ENCODE assay signal across 10 cellular contexts in the genomic region with DNA sequence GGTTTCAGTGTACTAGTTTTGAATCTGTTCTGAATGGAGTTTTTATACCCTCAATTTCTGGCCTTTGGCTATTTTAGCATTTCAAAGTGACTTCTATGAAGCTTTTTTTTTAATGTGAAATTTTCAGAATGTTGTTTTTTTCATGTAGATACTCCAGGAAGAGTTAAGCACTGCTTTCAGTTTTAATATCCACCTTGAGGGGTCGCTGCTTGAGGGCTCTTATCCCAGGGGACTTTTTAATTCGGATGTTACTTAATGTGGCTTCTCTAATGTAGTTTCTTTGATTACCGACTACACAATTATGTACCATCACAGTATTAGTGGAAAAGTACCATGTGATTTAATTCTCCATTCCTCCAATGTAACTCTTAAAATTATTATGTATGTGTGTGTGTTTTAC. TPM values are rescaled to one million over a fixed set of nuclear protein-coding genes. Genes with fewer than 3 reads are reported as not detected.
A peak's percentile ranks its signal among the peaks of the same experiment; 100 is the strongest.
DNase-seq lines count a peak whose midpoint lies in the region; ATAC-seq and TF ChIP-seq lines count a peak whose summit lies in the region.
"Had no signal": no experiment of that assay in that cellular context is flagged by ENCODE, and none has a peak within 500 bp of the region (broad histone marks: within the 10 kb centered on the region; RNA-seq: fewer than 3 reads in every experiment).

No MANE protein-coding gene starts in this region.

- no peak overlapping the region for H2AFZ ChIP-seq in ACC112 (ENCODE audit: low read length, unreplicated experiment)

- peaks cover 35% of the 10 kb centered on the region for H3K4me1 ChIP-seq in ACC112 (ENCODE audit: control insufficient read depth, insufficient read depth, low read length, unreplicated experiment)
- H3K4me1 ChIP-seq in foreskin keratinocyte: peaks cover 15% of the 10 kb centered on the region

- peaks cover 48% of the 10 kb centered on the region for H3K79me2 ChIP-seq in ACC112 (ENCODE audit: control insufficient read depth, insufficient read depth, low read length, unreplicated experiment)

- peak; percentile 44 for TF ChIP-seq CTCF in GM06990 (IDR thresholded peaks at IDR 0.05; ENCODE audit: insufficient read depth, low read length, poor library complexity, severe bottlenecking)
- TF ChIP-seq CTCF in WI38 (IDR thresholded peaks at IDR 0.05; ENCODE audit: low read depth, low read length): peak; percentile 21
- peak; percentile 56 for TF ChIP-seq CTCF in foreskin keratinocyte (conservative IDR thresholded peaks at IDR 0.05)

- H3K4me3 ChIP-seq in ACC112 (ENCODE audit: low read depth, low read length) (peak overlapping the region; percentile 43), GM06990 (replicated peaks; ENCODE audit: low read depth, low read length) (no peak overlapping the region), WI38 (ENCODE audit: low read depth, low read length) (no peak overlapping the region)
- H3K4me3 ChIP-seq: thoracic aorta had no signal

- peaks cover 27% of the 10 kb centered on the region for H3K36me3 ChIP-seq in ACC112 (ENCODE audit: insufficient read depth, low read length)
- peaks cover 4% of the 10 kb centered on the region for H3K36me3 ChIP-seq in GM06990 (ENCODE audit: control insufficient read depth, insufficient read depth, low read length)

- H3K27ac ChIP-seq in ACC112 (ENCODE audit: low read depth, low read length) (no peak overlapping the region), foreskin keratinocyte (no peak overlapping the region)
- H3K27ac ChIP-seq: thoracic aorta had no signal

- H3K27me3 ChIP-seq in ACC112 (ENCODE audit: insufficient read depth, low read length) (no peaks in the 10 kb centered on the region), GM06990 (replicated peaks; ENCODE audit: control insufficient read depth, insufficient read depth, low read length) (no peaks in the 10 kb centered on the region), foreskin keratinocyte (no peaks in the 10 kb centered on the region)

- DNase-seq in GM06990 (ENCODE audit: extremely low read depth, insufficient read length) (no peak), foreskin keratinocyte (no peak), NCI-H510A (lab: John Stamatoyannopoulos, UW) (no peak), cerebellar nuclear complex (lab: John Stamatoyannopoulos, UW) (no peak), putamen (ENCODE audit: low spot score) (no peak)
- no peak for DNase-seq in activated effector memory CD4-positive, alpha-beta T cell treated with anti-CD3 and anti-CD28 coated beads, Interleukin-2, amount 50 U/mL, for 16 hours
- DNase-seq: aorta had no signal

- no peak for ATAC-seq in foreskin keratinocyte

RNA-seq across cellular contexts. Expression of gene IFIT5, which starts 5.2 kb away (rescaled TPM):
- 30.5 and 32.5 TPM in 2 replicates for total RNA-seq in foreskin keratinocyte
- polyA plus RNA-seq in foreskin keratinocyte: 11.3 and 12.4 TPM in 2 replicates

RNA-seq across cellular contexts. Expression of gene IFIT1, which starts 27.1 kb away (rescaled TPM):
- total RNA-seq in foreskin keratinocyte: 70.6 and 111 TPM in 2 replicates
- polyA plus RNA-seq in foreskin keratinocyte: 49.0 and 65.0 TPM in 2 replicates

RNA-seq across cellular contexts. Expression of gene IFIT1B, which starts 41.7 kb away (rescaled TPM):
- not detected in 2 replicates for total RNA-seq in foreskin keratinocyte
- not detected in 2 replicates for polyA plus RNA-seq in foreskin keratinocyte
- total RNA-seq: thoracic aorta had no signal
- polyA plus RNA-seq: aorta had no signal
